Comparison of ENCODE assay signal across 8 cellular contexts in genomic region chr11:78420255-78420764, GRCh38. TPM values are rescaled to one million over a fixed set of nuclear protein-coding genes. Genes with fewer than 3 reads are reported as not detected.
A peak's percentile ranks its signal among the peaks of the same experiment; 100 is the strongest.
DNase-seq lines count a peak whose midpoint lies in the region; ATAC-seq, FAIRE-seq and TF ChIP-seq lines count a peak whose summit lies in the region.

No MANE protein-coding gene starts in this region.

- CTCF ChIA-PET in activated CD4-positive, alpha-beta T cell treated with anti-CD3 and anti-CD28 coated beads, Interleukin-2, amount 10 ng/mL, durations not matched to agents 7 days and 5 days (lab: Charles Lee) = interaction anchor here (0.5 to 1.8 kb wide), 13 partner anchors 8 to 373 kb away, joined by 3 to 7 read pairs (median 4); no protein-coding TSS in a partner anchor
- CTCF ChIA-PET in H1 (lab: Charles Lee; ENCODE audit: partially characterized antibody) = interaction anchor here (0.5 to 7.6 kb wide), 22 partner anchors 9 to 225 kb away, joined by 3 to 87 read pairs (median 4); no protein-coding TSS in a partner anchor

- 0 out of 2 replicates have a peak overlapping the region, but pooled peaks have one; percentile 39 for H4K8ac ChIP-seq in H1 (ENCODE audit: extremely low read depth, insufficient read depth, low read length)

- H2AFZ ChIP-seq in H1 (ENCODE audit: low read length) = no peak overlapping the region

- peaks cover 0 to 13% (median 8%) of the 10 kb centered on the region in 4 experiments; a peak in 4 of 7 replicates for H3K27me3 ChIP-seq in H1 (replicated peaks in 1 of 4; ENCODE audit: control insufficient read depth in 3 of 4, extremely low read depth in 1 of 4, insufficient read depth in 3 of 4, low read length in 3 of 4)

- WGBS in H1 (ENCODE audit: extremely low coverage in 1 of 2, insufficient coverage in 1 of 2, insufficient read length in 1 of 2, insufficient replicate concordance in 2 of 2, low coverage in 1 of 2, low lambda C conversion rate in 2 of 2, missing lambda C conversion rate in 1 of 2), 2 experiments = 56% methylated on average over 9 of the region's 9 CpGs; no CpG with 5 or more reads in 1 of the 2 experiments

- POLR2A ChIA-PET in activated CD4-positive, alpha-beta T cell treated with anti-CD3 and anti-CD28 coated beads, Interleukin-2, amount 10 ng/mL, durations not matched to agents 7 days and 5 days (lab: Charles Lee) = no interaction called here
- POLR2A ChIA-PET in H1 (lab: Charles Lee; ENCODE audit: partially characterized antibody) = interaction anchor here (4.7 kb wide), 1 partner anchor 10 kb away, joined by 33 read pairs; no protein-coding TSS in a partner anchor

- H3K79me1 ChIP-seq in H1 (ENCODE audit: low read depth, low read length) = no peaks in the 10 kb centered on the region

- H3K27ac ChIP-seq in H1 (ENCODE audit: low read depth, low read length) = no peak overlapping the region

- H2AK5ac ChIP-seq in H1 (ENCODE audit: low read depth, low read length) = no peak overlapping the region

- H3K36me3 ChIP-seq in H1 (ENCODE audit: control insufficient read depth in 2 of 4, insufficient read depth in 4 of 4, low read length in 3 of 4) = no peaks in the 10 kb centered on the region

- H3K18ac ChIP-seq in H1 (ENCODE audit: extremely low read depth, low read length) = no peak overlapping the region

- no peak overlapping the region for H3K56ac ChIP-seq in H1 (replicated peaks; ENCODE audit: insufficient read length, low read depth, low read length)

- H2BK15ac ChIP-seq in H1 (ENCODE audit: low read length) = no peak overlapping the region

- H3K4me3 Mint-ChIP-seq in activated CD4-positive, alpha-beta T cell treated with anti-CD3 and anti-CD28 coated beads, Interleukin-2, amount 10 ng/mL, durations not matched to agents 7 days and 5 days = no peak overlapping the region
- peak overlapping the region; percentile 18 for H3K4me3 Mint-ChIP-seq in mesothelial cell of epicardium
- H3K4me3 Mint-ChIP-seq in stimulated activated memory B cell treated with anti-CD40 and anti-IgM and Interleukin-4, amounts not matched to agents 10 μg/mL and 1 μg/mL and 100 μg/mL, for 72 hours = peak overlapping the region; percentile 69

- H4K20me1 ChIP-seq in H1 (replicated peaks in 1 of 2; ENCODE audit: control insufficient read depth in 1 of 2, insufficient read depth in 2 of 2, low read length in 2 of 2) = no peaks in the 10 kb centered on the region

- TF ChIP-seq EP300 in H1 (IDR thresholded peaks at IDR 0.05; ENCODE audit: borderline replicate concordance in 1 of 2, low read depth in 2 of 2, low read length in 2 of 2) = no peak

- 0 out of 2 replicates have a peak overlapping the region, but pooled peaks have one; percentile 13 for H2BK5ac ChIP-seq in H1 (ENCODE audit: low read depth, low read length)

- no peak overlapping the region for H3K9ac ChIP-seq in H1 (replicated peaks in 1 of 4; ENCODE audit: extremely low read depth in 1 of 4, low read depth in 3 of 4, low read length in 3 of 4)

- H3K4ac ChIP-seq in H1 (replicated peaks; ENCODE audit: insufficient read length, low read depth, low read length) = no peak overlapping the region

- no peak for TF ChIP-seq POLR2A in H1 (IDR thresholded peaks at IDR 0.05; ENCODE audit: control extremely low read depth in 1 of 2, low read depth in 2 of 2, low read length in 2 of 2)

- no peak overlapping the region for H4K5ac ChIP-seq in H1 (ENCODE audit: insufficient read length, low read depth, low read length)

- H3K4me1 ChIP-seq in H1 (replicated peaks in 1 of 4; ENCODE audit: control insufficient read depth in 3 of 4, insufficient read depth in 4 of 4, low read length in 3 of 4) = peaks cover 5 to 16% (median 9%) of the 10 kb centered on the region in 4 experiments; a peak in 6 of 7 replicates

- H3K27me3 Mint-ChIP-seq in activated CD4-positive, alpha-beta T cell treated with anti-CD3 and anti-CD28 coated beads, Interleukin-2, amount 10 ng/mL, durations not matched to agents 7 days and 5 days = peaks cover 19% of the 10 kb centered on the region
- no peaks in the 10 kb centered on the region for H3K27me3 Mint-ChIP-seq in mesothelial cell of epicardium (ENCODE audit: low read depth)
- H3K27me3 Mint-ChIP-seq in stimulated activated memory B cell treated with anti-CD40 and anti-IgM and Interleukin-4, amounts not matched to agents 10 μg/mL and 1 μg/mL and 100 μg/mL, for 72 hours = no peaks in the 10 kb centered on the region

- H3K4me1 Mint-ChIP-seq in activated CD4-positive, alpha-beta T cell treated with anti-CD3 and anti-CD28 coated beads, Interleukin-2, amount 10 ng/mL, durations not matched to agents 7 days and 5 days = peaks cover 60% of the 10 kb centered on the region
- H3K4me1 Mint-ChIP-seq in mesothelial cell of epicardium = peaks cover 52% of the 10 kb centered on the region
- H3K4me1 Mint-ChIP-seq in stimulated activated memory B cell treated with anti-CD40 and anti-IgM and Interleukin-4, amounts not matched to agents 10 μg/mL and 1 μg/mL and 100 μg/mL, for 72 hours = peaks cover 73% of the 10 kb centered on the region

- no peak overlapping the region for H3K4me2 ChIP-seq in H1 (ENCODE audit: insufficient read depth in 1 of 2, low read depth in 2 of 2, low read length in 2 of 2)

- no peak for FAIRE-seq in H1 (lab: Jason Lieb, UNC)

- no peak overlapping the region for H2BK20ac ChIP-seq in H1 (ENCODE audit: low read length)

- H3K14ac ChIP-seq in H1 (ENCODE audit: insufficient read length) = no peak overlapping the region

- H3K23ac ChIP-seq in H1 (ENCODE audit: insufficient read length) = no peak overlapping the region

- no peak overlapping the region for H3K27ac Mint-ChIP-seq in activated CD4-positive, alpha-beta T cell treated with anti-CD3 and anti-CD28 coated beads, Interleukin-2, amount 10 ng/mL, durations not matched to agents 7 days and 5 days
- H3K27ac Mint-ChIP-seq in mesothelial cell of epicardium = peak overlapping the region; percentile 55
- peak overlapping the region; percentile 86 for H3K27ac Mint-ChIP-seq in stimulated activated memory B cell treated with anti-CD40 and anti-IgM and Interleukin-4, amounts not matched to agents 10 μg/mL and 1 μg/mL and 100 μg/mL, for 72 hours

- TF ChIP-seq RAD21 in H1 (IDR thresholded peaks at IDR 0.05 in 1 of 2, conservative IDR thresholded peaks at IDR 0.05 in 1 of 2; ENCODE audit: low read depth in 2 of 2, low read length in 2 of 2) = peak; percentile 30 to 38; a peak in 3 of 4 replicates

- no peak overlapping the region for H2BK12ac ChIP-seq in H1 (ENCODE audit: low read depth, low read length)

- H3K9me3 ChIP-seq in H1 (ENCODE audit: insufficient read depth in 2 of 2, low read depth in 1 of 2, low read length in 1 of 2) = no peaks in the 10 kb centered on the region

- peak; percentile 10 for ATAC-seq in stimulated activated memory B cell treated with anti-CD40 and anti-IgM and Interleukin-4, amounts not matched to agents 10 μg/mL and 1 μg/mL and 100 μg/mL, for 72 hours
- ATAC-seq in HG03442 (IDR thresholded peaks at IDR 0.05; ENCODE audit: unreplicated experiment) = no peak

- no peak overlapping the region for H4K91ac ChIP-seq in H1 (replicated peaks; ENCODE audit: insufficient read length, low read length)

- TF ChIP-seq CTCF in H1 (IDR thresholded peaks at IDR 0.05; ENCODE audit: control extremely low read depth in 1 of 3, insufficient read depth in 1 of 3, low read depth in 1 of 3, low read length in 3 of 3) = peak; percentile 38 to 56 (median 51)
- peak; percentile 68 for TF ChIP-seq CTCF in mesothelial cell of epicardium (IDR thresholded peaks at IDR 0.05; ENCODE audit: unreplicated experiment)

- DNase-seq in NCI-H2196 (lab: John Stamatoyannopoulos, UW; ENCODE audit: unreplicated experiment) (peak; percentile 21), NCI-H2196 treated with DMSO at 0.1 percent for 48 hours (lab: John Stamatoyannopoulos, UW; ENCODE audit: unreplicated experiment) (no peak), NCI-H2029 treated with DMSO at 0.1 percent for 48 hours (lab: John Stamatoyannopoulos, UW) (peak; percentile 6), H1 (ENCODE audit: low read depth in 1 of 2, low spot score in 2 of 2) (peak in 1 of 2 experiments; percentile 76), mesothelial cell of epicardium (ENCODE audit: low spot score in 2 of 2, unreplicated experiment in 2 of 2) (peak in 1 of 2 experiments; percentile 72)
- peak; percentile 50 for DNase-seq in activated CD4-positive, alpha-beta T cell treated with anti-CD3 and anti-CD28 coated beads, Interleukin-2, amount 10 ng/mL, durations not matched to agents 7 days and 5 days

- H3K36me3 Mint-ChIP-seq in activated CD4-positive, alpha-beta T cell treated with anti-CD3 and anti-CD28 coated beads, Interleukin-2, amount 10 ng/mL, durations not matched to agents 7 days and 5 days (ENCODE audit: low read depth) = peaks cover 5% of the 10 kb centered on the region
- H3K36me3 Mint-ChIP-seq in mesothelial cell of epicardium = no peaks in the 10 kb centered on the region
- H3K36me3 Mint-ChIP-seq in stimulated activated memory B cell treated with anti-CD40 and anti-IgM and Interleukin-4, amounts not matched to agents 10 μg/mL and 1 μg/mL and 100 μg/mL, for 72 hours = no peaks in the 10 kb centered on the region

- H2BK120ac ChIP-seq in H1 (replicated peaks; ENCODE audit: low read depth, low read length) = no peak overlapping the region

- H3K23me2 ChIP-seq in H1 (ENCODE audit: low read depth, low read length) = peaks cover 10% of the 10 kb centered on the region; the same call in 1 of the 2 replicates

- peaks cover 0 to 4% of the 10 kb centered on the region in 2 experiments; a peak in 1 of 4 replicates for H3K79me2 ChIP-seq in H1 (ENCODE audit: control insufficient read depth in 1 of 2, insufficient read depth in 2 of 2, low read length in 2 of 2)

- H3K4me3 ChIP-seq in H1 (ENCODE audit: extremely low read depth in 1 of 4, insufficient read depth in 2 of 4, low read depth in 3 of 4, low read length in 4 of 4) = no peak overlapping the region

- H3K9me3 Mint-ChIP-seq in activated CD4-positive, alpha-beta T cell treated with anti-CD3 and anti-CD28 coated beads, Interleukin-2, amount 10 ng/mL, durations not matched to agents 7 days and 5 days = peaks cover 2% of the 10 kb centered on the region
- no peaks in the 10 kb centered on the region for H3K9me3 Mint-ChIP-seq in mesothelial cell of epicardium
- H3K9me3 Mint-ChIP-seq in stimulated activated memory B cell treated with anti-CD40 and anti-IgM and Interleukin-4, amounts not matched to agents 10 μg/mL and 1 μg/mL and 100 μg/mL, for 72 hours = no peaks in the 10 kb centered on the region

RNA-seq across cellular contexts. Expression of gene GAB2, which starts 2.7 kb away (rescaled TPM):
- 10 to 100 TPM; 15.9 to 16.6 TPM for total RNA-seq in activated CD4-positive, alpha-beta T cell treated with anti-CD3 and anti-CD28 coated beads, Interleukin-2, amount 10 ng/mL, durations not matched to agents 7 days and 5 days
- 9.5 and 14.0 TPM in 2 replicates for total RNA-seq in H1 (2021; fragmentation: NEBNext Ultra II Directional; extraction: Animal tissue kit (Norgen Biotek cat#: 25700))
- polyA plus RNA-seq in H1 (2011; rRNA removed) = 6.2 and 6.3 TPM in 2 replicates
- 5.8 TPM for polyA plus RNA-seq in H1 (2011; cell fraction: cytosol; rRNA removed)
- 9.3 TPM for polyA plus RNA-seq in H1 (2011; cell fraction: nucleus; rRNA removed)
- 6.3 to 8.0 TPM (median 7.2 TPM) in 4 replicates for polyA plus RNA-seq in H1 (2012, experiment 1 of 2)
- polyA plus RNA-seq in H1 (2012, experiment 2 of 2) = 4.5 TPM
- polyA plus RNA-seq in H1 (2013, experiment 1 of 2) = 4.8 TPM
- 4.0 TPM for polyA plus RNA-seq in H1 (2013, experiment 2 of 2)
- 15.6 and 16.9 TPM in 2 replicates for polyA minus RNA-seq in H1 (2011; rRNA and poly(A)+ RNA removed)
- 8.4 TPM for polyA minus RNA-seq in H1 (2011; cell fraction: cytosol; rRNA and poly(A)+ RNA removed)
- polyA minus RNA-seq in H1 (2011; cell fraction: nucleus; rRNA and poly(A)+ RNA removed) = 14.2 TPM
- 38.9 to 43.6 TPM (median 39.9 TPM) in 3 replicates for total RNA-seq in mesothelial cell of epicardium
